ENCODE assay signal across 24 cellular contexts in genomic region chr14:79036506-79036905, GRCh38.
"Had no signal": no experiment of that assay in that cellular context is flagged by ENCODE, and none has a peak within 500 bp of the region (broad histone marks: within the 10 kb centered on the region; RNA-seq: fewer than 3 reads in every experiment).

No MANE protein-coding gene starts in this region.

- DNase-seq: activated B cell treated with CpG ODN at 0.5 μM for 24 hours; activated CD4-positive, alpha-beta T cell treated with anti-CD3 and anti-CD28 coated beads, Interleukin-2, amount 50 U/mL, for 1 hour; activated CD8-positive, alpha-beta T cell treated with anti-CD3 and anti-CD28 coated beads for 36 hours; activated naive CD8-positive, alpha-beta T cell treated with anti-CD3 and anti-CD28 coated beads, Interleukin-2, amount 50 U/mL, for 24 hours; activated T-cell treated with anti-CD3 and anti-CD28 coated beads, Interleukin-2, amount 50 U/mL, for 48 hours; central memory CD4-positive, alpha-beta T cell; foreskin keratinocyte; heart left ventricle; midbrain; naive thymus-derived CD4-positive, alpha-beta T cell; nucleus accumbens; pancreas; psoas muscle; sigmoid colon; small intestine; stimulated activated CD4-positive, alpha-beta T cell treated with anti-CD3 and anti-CD28 coated beads, Interleukin-4, amount 100 ng/mL, for 24 hours; stimulated activated CD8-positive, alpha-beta memory T cell treated with anti-CD3 and anti-CD28 coated beads, Interleukin-4, amount 100 ng/mL, for 48 hours; stomach; thyroid gland; upper lobe of left lung had no signal

- H3K4me3 ChIP-seq: breast epithelium, heart left ventricle, pancreas, psoas muscle, sigmoid colon, stomach, thyroid gland, upper lobe of left lung, vagina had no signal

- ATAC-seq: activated CD8-positive, alpha-beta T cell treated with anti-CD3 and anti-CD28 coated beads for 36 hours; activated naive CD8-positive, alpha-beta T cell treated with anti-CD3 and anti-CD28 coated beads, Interleukin-2, amount 50 U/mL, for 24 hours; esophagus mucosa; foreskin keratinocyte; heart left ventricle; naive thymus-derived CD4-positive, alpha-beta T cell; psoas muscle; stimulated activated memory B cell treated with anti-CD40 and anti-IgM and Interleukin-4, amounts not matched to agents 10 μg/mL and 1 μg/mL and 100 μg/mL, for 72 hours had no signal
